In genomic region chr14:99129998-99130397, GRCh38 we compare ENCODE assay signal across 29 cellular contexts.
"Had no signal": no experiment of that assay in that cellular context is flagged by ENCODE, and none has a peak within 500 bp of the region (broad histone marks: within the 10 kb centered on the region; RNA-seq: fewer than 3 reads in every experiment).

No MANE protein-coding gene starts in this region.

- H3K4me3 ChIP-seq: adrenal gland, ascending aorta, cardiac muscle cell, coronary artery, dorsolateral prefrontal cortex, heart left ventricle, left lung, pancreas, prostate gland, suprapubic skin, tibial artery, upper lobe of right lung had no signal

- DNase-seq: activated CD4-positive, alpha-beta memory T cell treated with anti-CD3 and anti-CD28 coated beads for 36 hours; activated CD4-positive, alpha-beta T cell treated with anti-CD3 and anti-CD28 coated beads for 4 hours; activated effector memory CD4-positive, alpha-beta T cell treated with Interleukin-2 at 50 U/mL for 16 hours; activated naive CD4-positive, alpha-beta T cell treated with Interleukin-2 at 50 U/mL for 16 hours; activated naive CD8-positive, alpha-beta T cell treated with anti-CD3 and anti-CD28 coated beads for 36 hours; activated T-cell treated with anti-CD3 and anti-CD28 coated beads, Interleukin-2, amount 50 U/mL, for 4 hours; effector memory CD8-positive, alpha-beta T cell; heart left ventricle; kidney glomerular epithelial cell; left lung; pancreas; SK-N-SH; stimulated activated CD4-positive, alpha-beta T cell treated with anti-CD3 and anti-CD28 coated beads, Interleukin-15, amount 100 ng/mL, for 24 hours; stimulated activated CD4-positive, alpha-beta T cell treated with anti-CD3 and anti-CD28 coated beads, Interleukin-2, amount 100 ng/mL, for 24 hours; stimulated activated naive CD4-positive, alpha-beta T cell; SW 1271; T-helper 9 cell had no signal

- H3K4me3 Mint-ChIP-seq: activated CD4-positive, alpha-beta memory T cell treated with anti-CD3 and anti-CD28 coated beads for 36 hours; activated naive CD8-positive, alpha-beta T cell treated with anti-CD3 and anti-CD28 coated beads for 36 hours; activated T-cell treated with anti-CD3 and anti-CD28 coated beads, Interleukin-2, amount 50 U/mL, for 4 hours; brain; effector memory CD8-positive, alpha-beta T cell; T-helper 1 cell treated with Interleukin-12 subunit alpha and Interleukin-12 subunit beta and Interleukin-4 antibody, amounts not matched to agents 30 μg/mL and 1 μg/mL, for 36 hours had no signal

- H3K9me3 Mint-ChIP-seq: activated CD4-positive, alpha-beta memory T cell treated with anti-CD3 and anti-CD28 coated beads for 36 hours; activated naive CD8-positive, alpha-beta T cell treated with anti-CD3 and anti-CD28 coated beads for 36 hours; activated T-cell treated with anti-CD3 and anti-CD28 coated beads, Interleukin-2, amount 50 U/mL, for 4 hours; brain; effector memory CD8-positive, alpha-beta T cell; naive thymus-derived CD4-positive, alpha-beta T cell; T-helper 1 cell treated with Interleukin-12 subunit alpha and Interleukin-12 subunit beta and Interleukin-4 antibody, amounts not matched to agents 30 μg/mL and 1 μg/mL, for 36 hours had no signal

- H3K27ac Mint-ChIP-seq: activated CD4-positive, alpha-beta memory T cell treated with anti-CD3 and anti-CD28 coated beads for 36 hours; activated naive CD8-positive, alpha-beta T cell treated with anti-CD3 and anti-CD28 coated beads for 36 hours; T-helper 1 cell treated with Interleukin-12 subunit alpha and Interleukin-12 subunit beta and Interleukin-4 antibody, amounts not matched to agents 30 μg/mL and 1 μg/mL, for 36 hours had no signal

- H3K27me3 Mint-ChIP-seq: activated CD4-positive, alpha-beta memory T cell treated with anti-CD3 and anti-CD28 coated beads for 36 hours; activated naive CD8-positive, alpha-beta T cell treated with anti-CD3 and anti-CD28 coated beads for 36 hours; effector memory CD8-positive, alpha-beta T cell had no signal

- ATAC-seq: activated T-cell treated with anti-CD3 and anti-CD28 coated beads, Interleukin-2, amount 50 U/mL, for 4 hours; effector memory CD8-positive, alpha-beta T cell; heart left ventricle; left lung; naive thymus-derived CD4-positive, alpha-beta T cell; pancreas; upper lobe of right lung had no signal

- H3K36me3 Mint-ChIP-seq: activated CD4-positive, alpha-beta memory T cell treated with anti-CD3 and anti-CD28 coated beads for 36 hours; brain had no signal
